ENCODE assay signal across 22 cellular contexts in genomic region chr11:19832166-19832750, GRCh38.
DNase-seq lines count a peak whose midpoint lies in the region; ATAC-seq and TF ChIP-seq lines count a peak whose summit lies in the region.
"Had no signal": no experiment of that assay in that cellular context is flagged by ENCODE, and none has a peak within 500 bp of the region (broad histone marks: within the 10 kb centered on the region; RNA-seq: fewer than 3 reads in every experiment).

No MANE protein-coding gene starts in this region.

- ATAC-seq in HG02610 (IDR thresholded peaks at IDR 0.05; ENCODE audit: unreplicated experiment), result no peak
- ATAC-seq in right lobe of liver, result no peak
- no peak for ATAC-seq in GM19035 (IDR thresholded peaks at IDR 0.05; ENCODE audit: unreplicated experiment)
- ATAC-seq: activated CD8-positive, alpha-beta T cell treated with anti-CD3 and anti-CD28 coated beads for 36 hours had no signal

- intact Hi-C loops in dorsolateral prefrontal cortex (cut with DNase I), result no loop called here
- intact Hi-C loops in right lobe of liver (cut with DNase I), result no loop called here

- H3K36me3 Mint-ChIP-seq in neural crest cell (ENCODE audit: low read depth), result peaks cover 10% of the 10 kb centered on the region
- H3K36me3 Mint-ChIP-seq: activated naive CD8-positive, alpha-beta T cell treated with anti-CD3 and anti-CD28 coated beads for 36 hours had no signal

- no peaks in the 10 kb centered on the region for H3K27me3 Mint-ChIP-seq in neural crest cell (ENCODE audit: low read depth)
- H3K27me3 Mint-ChIP-seq: activated naive CD8-positive, alpha-beta T cell treated with anti-CD3 and anti-CD28 coated beads for 36 hours; stimulated activated naive CD8-positive, alpha-beta T cell treated with anti-CD3 and anti-CD28 coated beads, Interleukin-15, Interleukin-2, amounts not matched to agents 100 ng/mL and 50 ng/mL, for 24 hours had no signal

- peak overlapping the region; percentile 62 for H3K4me3 Mint-ChIP-seq in neural crest cell
- H3K4me3 Mint-ChIP-seq: activated CD8-positive, alpha-beta T cell treated with anti-CD3 and anti-CD28 coated beads for 36 hours; activated naive CD8-positive, alpha-beta T cell treated with anti-CD3 and anti-CD28 coated beads for 36 hours; stimulated activated naive CD8-positive, alpha-beta T cell treated with anti-CD3 and anti-CD28 coated beads, Interleukin-15, Interleukin-2, amounts not matched to agents 100 ng/mL and 50 ng/mL, for 24 hours; T-helper 1 cell treated with Interleukin-12 subunit alpha and Interleukin-12 subunit beta and Interleukin-4 antibody, amounts not matched to agents 30 μg/mL and 1 μg/mL, for 36 hours had no signal

- H3K27me3 ChIP-seq in dorsolateral prefrontal cortex (no peaks in the 10 kb centered on the region), right lobe of liver (no peaks in the 10 kb centered on the region)
- H3K27me3 ChIP-seq: heart right ventricle, neutrophil, SJSA1, thyroid gland had no signal

- TF ChIP-seq POLR2A in right lobe of liver (IDR thresholded peaks at IDR 0.05), result no peak

- peaks cover 0 to 3% (median 0%) of the 10 kb centered on the region in 4 donors for H3K4me1 ChIP-seq in right lobe of liver
- H3K4me1 ChIP-seq: HAP-1, SJSA1 had no signal

- peak overlapping the region in 32 of 59 donors; percentile 1 to 74 (median 39) for H3K27ac ChIP-seq in dorsolateral prefrontal cortex
- H3K27ac ChIP-seq in right lobe of liver, result no peak overlapping the region
- H3K27ac ChIP-seq: 22Rv1, epithelial cell of prostate, heart right ventricle, neutrophil, SJSA1, thyroid gland had no signal

- H3K9me3 Mint-ChIP-seq in neural crest cell, result no peaks in the 10 kb centered on the region
- H3K9me3 Mint-ChIP-seq: activated naive CD8-positive, alpha-beta T cell treated with anti-CD3 and anti-CD28 coated beads for 36 hours; T-helper 1 cell treated with Interleukin-12 subunit alpha and Interleukin-12 subunit beta and Interleukin-4 antibody, amounts not matched to agents 30 μg/mL and 1 μg/mL, for 36 hours had no signal

- peaks cover 40% of the 10 kb centered on the region for H3K4me1 Mint-ChIP-seq in neural crest cell
- H3K4me1 Mint-ChIP-seq: activated naive CD8-positive, alpha-beta T cell treated with anti-CD3 and anti-CD28 coated beads for 36 hours had no signal

- no peaks in the 10 kb centered on the region for H3K9me3 ChIP-seq in right lobe of liver
- H3K9me3 ChIP-seq: HAP-1, neutrophil, SJSA1, thyroid gland had no signal

- 89% methylated on average over 5 of the region's 10 CpGs for WGBS in right lobe of liver (ENCODE audit: insufficient coverage, low coverage, low lambda C conversion rate, missing lambda C conversion rate)

- H3K27ac Mint-ChIP-seq in neural crest cell (ENCODE audit: unreplicated experiment), result peak overlapping the region; percentile 29
- H3K27ac Mint-ChIP-seq: activated CD8-positive, alpha-beta T cell treated with anti-CD3 and anti-CD28 coated beads for 36 hours; activated naive CD8-positive, alpha-beta T cell treated with anti-CD3 and anti-CD28 coated beads for 36 hours; stimulated activated naive CD8-positive, alpha-beta T cell treated with anti-CD3 and anti-CD28 coated beads, Interleukin-15, Interleukin-2, amounts not matched to agents 100 ng/mL and 50 ng/mL, for 24 hours; T-helper 1 cell treated with Interleukin-12 subunit alpha and Interleukin-12 subunit beta and Interleukin-4 antibody, amounts not matched to agents 30 μg/mL and 1 μg/mL, for 36 hours had no signal

- peaks cover 0 to 4% (median 2%) of the 10 kb centered on the region in 4 donors for H3K36me3 ChIP-seq in right lobe of liver
- H3K36me3 ChIP-seq: HAP-1, neutrophil had no signal

- DNase-seq in Ammon's horn (ENCODE audit: low spot score) (peak; percentile 71), NCI-H69 (lab: John Stamatoyannopoulos, UW) (peak; percentile 39), dorsolateral prefrontal cortex (peak in 5 of 10 donors; percentile 35 to 85 (median 48)), neural crest cell (ENCODE audit: low read depth, low spot score) (peak; percentile 8), right lobe of liver (no peak), COR-L47 (lab: John Stamatoyannopoulos, UW) (no peak)
- DNase-seq: activated CD4-positive, alpha-beta T cell treated with anti-CD3 and anti-CD28 coated beads for 1 hour; activated CD8-positive, alpha-beta T cell treated with anti-CD3 and anti-CD28 coated beads for 36 hours; activated naive CD8-positive, alpha-beta T cell treated with anti-CD3 and anti-CD28 coated beads for 36 hours; heart right ventricle; NCI-H1092 treated with DMSO at 0.1 percent for 48 hours; NCI-H187; thyroid gland had no signal

- TF ChIP-seq CTCF in dorsolateral prefrontal cortex (IDR thresholded peaks at IDR 0.05 in 54 of 56, conservative IDR thresholded peaks at IDR 0.05 in 2 of 56; ENCODE audit: low read depth in 1 of 56, partially characterized antibody in 56 of 56) (no peak), neural crest cell (conservative IDR thresholded peaks at IDR 0.05) (no peak), right lobe of liver (IDR thresholded peaks at IDR 0.05) (no peak)

- H3K4me3 ChIP-seq in dorsolateral prefrontal cortex (peak overlapping the region in 1 of 59 donors; percentile 21), right lobe of liver (no peak overlapping the region)
- H3K4me3 ChIP-seq: HAP-1, heart right ventricle, SJSA1, thyroid gland had no signal

Comparison
In these comparisons a context has a peak if more than half of its experiments do, and no peak if none do; other contexts are left out.
1. DNase-seq: peak in Ammon's horn (single experiment), NCI-H69 (single experiment) and neural crest cell (single experiment); none in right lobe of liver (0 of 3) and COR-L47 (single experiment).
2. H3K27ac ChIP-seq: peak in dorsolateral prefrontal cortex (32 of 59); none in right lobe of liver (0 of 3).